Comparison of ENCODE assay signal across 23 cellular contexts in genomic region chr10:72704117-72704516, GRCh38.
"Had no signal": no experiment of that assay in that cellular context is flagged by ENCODE, and none has a peak within 500 bp of the region (broad histone marks: within the 10 kb centered on the region; RNA-seq: fewer than 3 reads in every experiment).

No MANE protein-coding gene starts in this region.

- H3K4me1 ChIP-seq: testis had no signal

- H3K9me3 ChIP-seq: esophagus squamous epithelium, gastrocnemius medialis, left ventricle myocardium inferior, right lobe of liver, testis, uterus had no signal

- H3K27ac ChIP-seq: brain microvascular endothelial cell, esophagus squamous epithelium, left ventricle myocardium inferior, right lobe of liver, testis had no signal

- DNase-seq: activated B cell treated with CpG ODN at 0.5 μM for 24 hours; activated CD4-positive, alpha-beta memory T cell treated with anti-CD3 and anti-CD28 coated beads, Interleukin-2, amount 10 ng/mL, durations not matched to agents 7 days and 5 days; activated CD4-positive, alpha-beta T cell treated with anti-CD3 and anti-CD28 coated beads, Interleukin-2, amount 10 ng/mL, durations not matched to agents 24 days and 14 days; activated effector memory CD4-positive, alpha-beta T cell treated with anti-CD3 and anti-CD28 coated beads, Interleukin-2, amount 50 U/mL, for 16 hours; activated naive CD4-positive, alpha-beta T cell treated with anti-CD3 and anti-CD28 coated beads, Interleukin-2, amount 10 ng/mL, durations not matched to agents 7 days and 5 days; aorta; brain microvascular endothelial cell; caudate nucleus; dermis blood vessel endothelial cell; effector memory CD4-positive, alpha-beta T cell; esophagus squamous epithelium; gastrocnemius medialis; hippocampal formation; kidney glomerular epithelial cell; left ventricle myocardium inferior; midbrain; right lobe of liver; stimulated activated CD4-positive, alpha-beta T cell treated with anti-CD3 and anti-CD28 coated beads, Interleukin-1b, Interleukin-23, amount 100 ng/mL, for 48 hours; stimulated activated naive CD8-positive, alpha-beta T cell treated with anti-CD3 and anti-CD28 coated beads, Interleukin-15, amount 100 ng/mL, for 72 hours; testis; trophoblast cell; uterus had no signal

- ATAC-seq: gastrocnemius medialis, right lobe of liver had no signal

- H3K4me3 ChIP-seq: esophagus squamous epithelium, gastrocnemius medialis, left ventricle myocardium inferior, right lobe of liver, skin epidermis, testis, uterus had no signal

- H3K27me3 ChIP-seq: brain microvascular endothelial cell, esophagus squamous epithelium, gastrocnemius medialis, right lobe of liver, testis, uterus had no signal

- H3K36me3 ChIP-seq: brain microvascular endothelial cell, esophagus squamous epithelium, gastrocnemius medialis, left ventricle myocardium inferior, right lobe of liver, uterus had no signal
